ENCODE assay signal across 1 cellular context in genomic region chr2:205682239-205683021, GRCh38.
A peak's percentile ranks its signal among the peaks of the same experiment; 100 is the strongest.
TF ChIP-seq lines count a peak whose summit lies in the region.

NRP2 (plus strand) TSS chr2:205682501; CDS start chr2:205683291, 790 bp downstream.

TF ChIP-seq in K562, 482 proteins besides CTCF, POLR2A, EP300 and RAD21 (continued from another document):
- 0 out of 2 replicates have a peak, but pooled peaks have one; percentile 11 for TF ChIP-seq MGA (IDR thresholded peaks at IDR 0.05)
